ENCODE assay signal across 8 cellular contexts in genomic region chr5:91280062-91280941, GRCh38.
A peak's percentile ranks its signal among the peaks of the same experiment; 100 is the strongest.
DNase-seq lines count a peak whose midpoint lies in the region; ATAC-seq and TF ChIP-seq lines count a peak whose summit lies in the region.

No MANE protein-coding gene starts in this region.

- TF ChIP-seq CTCF in AG10803 (conservative IDR thresholded peaks at IDR 0.05; ENCODE audit: low read length) (peak; percentile 28), coronary artery (IDR thresholded peaks at IDR 0.05) (no peak)

- peaks cover 7% of the 10 kb centered on the region for H3K36me3 Mint-ChIP-seq in activated CD4-positive, alpha-beta T cell treated with anti-CD3 and anti-CD28 coated beads, Interleukin-2, amount 10 ng/mL, durations not matched to agents 24 days and 14 days (ENCODE audit: low read depth)

- intact Hi-C loops in activated CD4-positive, alpha-beta T cell treated with anti-CD3 and anti-CD28 coated beads, Interleukin-2, amount 10 ng/mL, durations not matched to agents 24 days and 14 days (cut with micrococcal nuclease) = loop anchor here (1.0 to 2.0 kb wide), 4 partner anchors 11 to 118 kb away; partner anchors contain the start of gene ARRDC3

- peak overlapping the region; percentile 92 for H3K27ac Mint-ChIP-seq in activated CD4-positive, alpha-beta T cell treated with anti-CD3 and anti-CD28 coated beads, Interleukin-2, amount 10 ng/mL, durations not matched to agents 24 days and 14 days

- peaks cover 4% of the 10 kb centered on the region for H3K27me3 Mint-ChIP-seq in activated CD4-positive, alpha-beta T cell treated with anti-CD3 and anti-CD28 coated beads, Interleukin-2, amount 10 ng/mL, durations not matched to agents 24 days and 14 days

- H3K27ac ChIP-seq in coronary artery = peak overlapping the region; percentile 76 to 93

- DNase-seq in AG10803 (ENCODE audit: low read depth) (peak; percentile 98), NCI-H446 treated with DMSO at 0.1 percent for 48 hours (lab: John Stamatoyannopoulos, UW) (peak; percentile 82), coronary artery (ENCODE audit: low spot score) (peak; percentile 95), left kidney (ENCODE audit: low read depth, low spot score) (peak; percentile 96)
- peak; percentile 95 for DNase-seq in activated CD4-positive, alpha-beta T cell treated with anti-CD3 and anti-CD28 coated beads, Interleukin-2, amount 10 ng/mL, durations not matched to agents 24 days and 14 days
- peak; percentile 93 for DNase-seq in stimulated activated CD4-positive, alpha-beta T cell treated with anti-CD3 and anti-CD28 coated beads, Interleukin-1b, Interleukin-23, amount 100 ng/mL, for 48 hours

- peak overlapping the region; percentile 69 for H3K4me3 ChIP-seq in AG10803 (ENCODE audit: low read length)
- H3K4me3 ChIP-seq in coronary artery = peak overlapping the region; percentile 79

- peaks cover 28% of the 10 kb centered on the region for H3K4me1 Mint-ChIP-seq in activated CD4-positive, alpha-beta T cell treated with anti-CD3 and anti-CD28 coated beads, Interleukin-2, amount 10 ng/mL, durations not matched to agents 24 days and 14 days

- ATAC-seq in GM19023 (IDR thresholded peaks at IDR 0.05; ENCODE audit: unreplicated experiment) (peak; percentile 95), HG03196 (IDR thresholded peaks at IDR 0.05; ENCODE audit: unreplicated experiment) (peak; percentile 96)

- peaks cover 7% of the 10 kb centered on the region for H3K9me3 Mint-ChIP-seq in activated CD4-positive, alpha-beta T cell treated with anti-CD3 and anti-CD28 coated beads, Interleukin-2, amount 10 ng/mL, durations not matched to agents 24 days and 14 days

- H3K4me3 Mint-ChIP-seq in activated CD4-positive, alpha-beta T cell treated with anti-CD3 and anti-CD28 coated beads, Interleukin-2, amount 10 ng/mL, durations not matched to agents 24 days and 14 days = peak overlapping the region; percentile 85

Comparison
In these comparisons a context has a peak if more than half of its experiments do, and no peak if none do; other contexts are left out.
1. Peak in every context shown above with its lines: DNase-seq, ATAC-seq, H3K4me3 ChIP-seq and H3K27ac ChIP-seq.